13 cellular contexts compared by ENCODE assay signal in the genomic region with DNA sequence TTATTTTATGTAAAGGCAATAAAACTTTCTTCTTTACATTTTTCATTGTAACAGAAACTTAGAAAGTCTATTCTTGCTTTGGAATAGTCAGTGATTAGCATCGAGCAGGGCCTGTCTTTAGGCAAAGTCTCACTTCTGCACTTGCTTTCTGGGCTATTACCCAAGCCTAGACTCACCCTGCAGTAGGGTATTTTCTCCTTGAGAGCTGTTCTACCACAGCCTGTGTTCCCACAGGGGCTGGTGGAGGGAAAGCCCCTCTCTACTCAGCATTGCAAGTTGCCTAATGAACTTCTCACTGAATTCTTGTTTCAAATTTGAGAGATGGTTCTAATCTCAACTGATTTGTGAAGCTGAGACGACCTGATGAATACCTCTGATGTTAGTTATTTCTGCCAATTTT.
DNase-seq lines count a peak whose midpoint lies in the region; ATAC-seq and TF ChIP-seq lines count a peak whose summit lies in the region.
"Had no signal": no experiment of that assay in that cellular context is flagged by ENCODE, and none has a peak within 500 bp of the region (broad histone marks: within the 10 kb centered on the region; RNA-seq: fewer than 3 reads in every experiment).

No MANE protein-coding gene starts in this region.

- no peaks in the 10 kb centered on the region for H3K4me1 Mint-ChIP-seq in Caco-2 (ENCODE audit: low read depth, unreplicated experiment)
- H3K4me1 Mint-ChIP-seq: activated T-helper 17 cell treated with anti-CD3 and anti-CD28 coated beads, Interleukin-2, amount 50 U/mL, for 72 hours had no signal

- no peak for TF ChIP-seq CTCF in Caco-2 (IDR thresholded peaks at IDR 0.05; ENCODE audit: insufficient read depth in 1 of 2, low read depth in 1 of 2, low read length in 1 of 2, severe bottlenecking in 1 of 2, unreplicated experiment in 1 of 2)

- no peak overlapping the region for H3K4me3 ChIP-seq in Caco-2 (ENCODE audit: low read depth, low read length)
- H3K4me3 ChIP-seq: cardiac muscle cell, testis had no signal

- no peaks in the 10 kb centered on the region for H3K9me3 ChIP-seq in Caco-2
- H3K9me3 ChIP-seq: testis had no signal

- no peaks in the 10 kb centered on the region for H3K27me3 Mint-ChIP-seq in Caco-2 (ENCODE audit: insufficient read depth, unreplicated experiment)
- H3K27me3 Mint-ChIP-seq: activated T-helper 17 cell treated with anti-CD3 and anti-CD28 coated beads, Interleukin-2, amount 50 U/mL, for 72 hours had no signal

- H3K4me1 ChIP-seq in Caco-2: no peaks in the 10 kb centered on the region
- H3K4me1 ChIP-seq: testis had no signal

- H3K4me3 Mint-ChIP-seq in Caco-2 (ENCODE audit: unreplicated experiment): no peak overlapping the region
- H3K4me3 Mint-ChIP-seq: activated T-helper 17 cell treated with anti-CD3 and anti-CD28 coated beads, Interleukin-2, amount 50 U/mL, for 72 hours had no signal

- peak; percentile 87 for ATAC-seq in GM18498 (IDR thresholded peaks at IDR 0.05; ENCODE audit: unreplicated experiment)
- peak; percentile 53 for ATAC-seq in GM19468 (IDR thresholded peaks at IDR 0.05; ENCODE audit: extremely low read depth, unreplicated experiment)
- ATAC-seq in HG02885 (IDR thresholded peaks at IDR 0.05; ENCODE audit: poor library complexity, unreplicated experiment): peak; percentile 83
- ATAC-seq in HG03571 (IDR thresholded peaks at IDR 0.05; ENCODE audit: unreplicated experiment): peak; percentile 82
- ATAC-seq: activated T-helper 17 cell treated with anti-CD3 and anti-CD28 coated beads, Interleukin-2, amount 50 U/mL, for 72 hours had no signal

- no peak for DNase-seq in activated CD4-positive, alpha-beta T cell treated with anti-CD3 and anti-CD28 coated beads for 1 hour
- DNase-seq in foreskin melanocyte (no peak), Caco-2 (no peak), kidney glomerular epithelial cell (lab: John Stamatoyannopoulos, UW) (no peak)
- DNase-seq: activated CD4-positive, CD25-positive, alpha-beta regulatory T cell treated with anti-CD3 and anti-CD28 coated beads, Interleukin-2, amount 50 U/mL, for 72 hours; NCI-H524; testis had no signal

- no peaks in the 10 kb centered on the region for H3K36me3 ChIP-seq in Caco-2 (ENCODE audit: control insufficient read depth, insufficient read depth, low read length)
- H3K36me3 ChIP-seq: cardiac muscle cell had no signal

- no peak overlapping the region for H3K27ac Mint-ChIP-seq in Caco-2 (ENCODE audit: unreplicated experiment)
- H3K27ac Mint-ChIP-seq: activated T-helper 17 cell treated with anti-CD3 and anti-CD28 coated beads, Interleukin-2, amount 50 U/mL, for 72 hours had no signal

- H3K27me3 ChIP-seq in Caco-2 (replicated peaks; ENCODE audit: control insufficient read depth, insufficient read depth, low read length): no peaks in the 10 kb centered on the region
- H3K27me3 ChIP-seq: cardiac muscle cell, testis had no signal

- POLR2A ChIA-PET in Caco-2 (lab: Charles Lee): no interaction called here

- BruUV-seq in Caco-2 (replicated peaks; lab: Mats Ljungman, UMichigan): no TSS peak

- intact Hi-C loops in Caco-2 (cut with micrococcal nuclease; ENCODE audit: unreplicated experiment): no loop called here

- CTCF ChIA-PET in Caco-2 (lab: Charles Lee): no interaction called here

- no peaks in the 10 kb centered on the region for H3K9me3 Mint-ChIP-seq in Caco-2 (ENCODE audit: unreplicated experiment)

- H3K36me3 Mint-ChIP-seq in Caco-2 (ENCODE audit: insufficient read depth, unreplicated experiment): no peaks in the 10 kb centered on the region
